12 cellular contexts compared by ENCODE assay signal in genomic region chr19:45643927-45644771, GRCh38. TPM values are rescaled to one million over a fixed set of nuclear protein-coding genes. Genes with fewer than 3 reads are reported as not detected.
A peak's percentile ranks its signal among the peaks of the same experiment; 100 is the strongest.
DNase-seq lines count a peak whose midpoint lies in the region; ATAC-seq and TF ChIP-seq lines count a peak whose summit lies in the region.
"Had no signal": no experiment of that assay in that cellular context is flagged by ENCODE, and none has a peak within 500 bp of the region (broad histone marks: within the 10 kb centered on the region; RNA-seq: fewer than 3 reads in every experiment).

No MANE protein-coding gene starts in this region.

- H3K36me3 ChIP-seq in ovary = no peaks in the 10 kb centered on the region
- H3K36me3 ChIP-seq: prostate gland had no signal

- POLR2A ChIA-PET in activated B cell treated with CpG ODN at 0.5 μM for 24 hours (lab: Charles Lee) = interaction anchor here (0.8 to 0.9 kb wide), 2 partner anchors 73 to 1468 kb away, joined by 3 to 6 read pairs; no protein-coding TSS in a partner anchor

- ATAC-seq in activated B cell treated with CpG ODN at 0.5 μM for 24 hours (ENCODE audit: low read depth) (no peak), HG02571 (IDR thresholded peaks at IDR 0.05; ENCODE audit: unreplicated experiment) (no peak)
- ATAC-seq: CD8-positive, alpha-beta T cell had no signal

- peaks cover 5% of the 10 kb centered on the region for H3K9me3 Mint-ChIP-seq in activated naive CD4-positive, alpha-beta T cell treated with anti-CD3 and anti-CD28 coated beads, Interleukin-2, amount 50 U/mL, for 24 hours
- H3K9me3 Mint-ChIP-seq in activated B cell treated with CpG ODN at 0.5 μM for 24 hours (no peaks in the 10 kb centered on the region), endothelial cell (ENCODE audit: unreplicated experiment) (no peaks in the 10 kb centered on the region)
- H3K9me3 Mint-ChIP-seq: CD8-positive, alpha-beta T cell had no signal

- CTCF ChIA-PET in activated B cell treated with CpG ODN at 0.5 μM for 24 hours (lab: Charles Lee) = interaction anchor here (1.4 to 4.4 kb wide), 5 partner anchors 31 to 165 kb away, joined by 4 to 32 read pairs (median 5); partner anchors contain the start of gene OPA3

- peak overlapping the region; percentile 98 for H3K27ac ChIP-seq in temporal lobe (ENCODE audit: low read depth, low read length)
- no peak overlapping the region for H3K27ac ChIP-seq in ovary
- H3K27ac ChIP-seq: prostate gland had no signal

- no peak overlapping the region for H3K4me3 Mint-ChIP-seq in activated naive CD4-positive, alpha-beta T cell treated with anti-CD3 and anti-CD28 coated beads, Interleukin-2, amount 50 U/mL, for 24 hours
- H3K4me3 Mint-ChIP-seq in activated B cell treated with CpG ODN at 0.5 μM for 24 hours = peak overlapping the region; percentile 24
- no peak overlapping the region for H3K4me3 Mint-ChIP-seq in endothelial cell (ENCODE audit: unreplicated experiment)
- H3K4me3 Mint-ChIP-seq: CD8-positive, alpha-beta T cell had no signal

- TF ChIP-seq POLR2A in ovary (IDR thresholded peaks at IDR 0.05) = no peak

- H3K27ac Mint-ChIP-seq in activated naive CD4-positive, alpha-beta T cell treated with anti-CD3 and anti-CD28 coated beads, Interleukin-2, amount 50 U/mL, for 24 hours = peak overlapping the region; percentile 46
- no peak overlapping the region for H3K27ac Mint-ChIP-seq in activated B cell treated with CpG ODN at 0.5 μM for 24 hours
- no peak overlapping the region for H3K27ac Mint-ChIP-seq in endothelial cell (ENCODE audit: unreplicated experiment)

- peaks cover 4% of the 10 kb centered on the region for H3K4me1 ChIP-seq in ovary (ENCODE audit: insufficient read depth)

- TF ChIP-seq CTCF in activated B cell treated with CpG ODN at 0.5 μM for 24 hours (IDR thresholded peaks at IDR 0.05) = no peak
- no peak for TF ChIP-seq CTCF in ovary (IDR thresholded peaks at IDR 0.05)
- TF ChIP-seq CTCF in endothelial cell (IDR thresholded peaks at IDR 0.05; ENCODE audit: unreplicated experiment) = no peak

- intact Hi-C loops in activated B cell treated with CpG ODN at 0.5 μM for 24 hours (cut with micrococcal nuclease) (loop anchor here (1.0 to 10.0 kb wide), 9 partner anchors 25 to 889 kb away; partner anchors contain the start of genes OPA3, POLR1G and PPP1R13L), ovary (cut with DNase I) (loop anchor here in 3 of 4 donors (2.0 to 10.0 kb wide), 3 partner anchors 121 to 209 kb away; no protein-coding TSS in a partner anchor)

- WGBS in ovary, 3 donors = 40 to 42% (median 40%) methylated on average over 14 of the region's 14 CpGs

- peak overlapping the region; percentile 84 for H3K4me3 ChIP-seq in iPS-18c (ENCODE audit: insufficient read depth, low read depth, low read length)
- no peak overlapping the region for H3K4me3 ChIP-seq in ovary
- H3K4me3 ChIP-seq: prostate gland had no signal

- peaks cover 39% of the 10 kb centered on the region for H3K4me1 Mint-ChIP-seq in activated naive CD4-positive, alpha-beta T cell treated with anti-CD3 and anti-CD28 coated beads, Interleukin-2, amount 50 U/mL, for 24 hours
- H3K4me1 Mint-ChIP-seq in activated B cell treated with CpG ODN at 0.5 μM for 24 hours (peaks cover 44% of the 10 kb centered on the region), endothelial cell (ENCODE audit: unreplicated experiment) (peaks cover 17% of the 10 kb centered on the region)

- peaks cover 3% of the 10 kb centered on the region for H3K27me3 ChIP-seq in ovary

- no peaks in the 10 kb centered on the region for H3K9me3 ChIP-seq in iPS-18c (ENCODE audit: control insufficient read depth, insufficient read depth, low read length)
- H3K9me3 ChIP-seq in ovary = no peaks in the 10 kb centered on the region
- H3K9me3 ChIP-seq: prostate gland had no signal

- DNase-seq in activated naive CD4-positive, alpha-beta T cell treated with Interleukin-2 at 50 U/mL for 16 hours = no peak
- no peak for DNase-seq in activated B cell treated with CpG ODN at 0.5 μM for 24 hours
- DNase-seq in ovary = no peak
- DNase-seq in endothelial cell (ENCODE audit: low spot score) = no peak
- DNase-seq: CD8-positive, alpha-beta T cell; cortex of kidney; GOT3 had no signal

- no peaks in the 10 kb centered on the region for H3K27me3 Mint-ChIP-seq in activated naive CD4-positive, alpha-beta T cell treated with anti-CD3 and anti-CD28 coated beads, Interleukin-2, amount 50 U/mL, for 24 hours
- H3K27me3 Mint-ChIP-seq in activated B cell treated with CpG ODN at 0.5 μM for 24 hours (no peaks in the 10 kb centered on the region), endothelial cell (ENCODE audit: unreplicated experiment) (peaks cover 6% of the 10 kb centered on the region)

- no peak for TF ChIP-seq EP300 in ovary (IDR thresholded peaks at IDR 0.05)

- H3K36me3 Mint-ChIP-seq in activated naive CD4-positive, alpha-beta T cell treated with anti-CD3 and anti-CD28 coated beads, Interleukin-2, amount 50 U/mL, for 24 hours = peaks cover 5% of the 10 kb centered on the region
- H3K36me3 Mint-ChIP-seq in activated B cell treated with CpG ODN at 0.5 μM for 24 hours (ENCODE audit: low read depth) (peaks cover 3% of the 10 kb centered on the region), endothelial cell (ENCODE audit: low read depth, unreplicated experiment) (peaks cover 5% of the 10 kb centered on the region)
- H3K36me3 Mint-ChIP-seq: CD8-positive, alpha-beta T cell had no signal

RNA-seq across cellular contexts. Expression of gene EML2, which starts 5.0 kb away (rescaled TPM):
- total RNA-seq in activated B cell treated with CpG ODN at 0.5 μM for 24 hours = 73.8 and 97.7 TPM in 2 replicates
- 13.0 TPM for total RNA-seq in temporal lobe
- total RNA-seq in ovary = 10 to 100 TPM in 6 of 7 donors, 1 to 10 TPM in 1; 9.9 to 25.0 (median 14.4) TPM
- 10 to 100 TPM; 13.1 to 16.3 TPM for polyA plus RNA-seq in ovary
- total RNA-seq in endothelial cell (ENCODE audit: unreplicated experiment) = 20.3 TPM

RNA-seq across cellular contexts. Expression of gene GIPR, which starts 23.9 kb away (rescaled TPM):
- total RNA-seq in activated B cell treated with CpG ODN at 0.5 μM for 24 hours (0.49 and 0.69 TPM in 2 replicates), temporal lobe (0.25 TPM), ovary (1 to 10 TPM in 1 of 7 donors, under 1 TPM in 3, not detected in 3; 0.20 to 1.6 (median 0.59) TPM), endothelial cell (ENCODE audit: unreplicated experiment) (1.6 TPM)
- polyA plus RNA-seq in ovary = under 1 TPM; 0.02 to 0.33 TPM

RNA-seq across cellular contexts. Expression of gene GPR4, which starts 42.1 kb away (rescaled TPM):
- not detected in 2 replicates for total RNA-seq in activated B cell treated with CpG ODN at 0.5 μM for 24 hours
- total RNA-seq in temporal lobe = 0.25 TPM
- 1 to 10 TPM in 5 of 7 donors, under 1 TPM in 2; 0.60 to 4.5 (median 2.4) TPM for total RNA-seq in ovary
- polyA plus RNA-seq in ovary = 10 to 100 TPM in 1 of 2 donors, 1 to 10 TPM in 1; 3.0 to 11.9 TPM
- 13.5 TPM for total RNA-seq in endothelial cell (ENCODE audit: unreplicated experiment)
- total RNA-seq: CD8-positive, alpha-beta T cell had no signal

RNA-seq across cellular contexts. Expression of gene SNRPD2, which starts 47.6 kb away (rescaled TPM):
- total RNA-seq in activated B cell treated with CpG ODN at 0.5 μM for 24 hours = 507 and 570 TPM in 2 replicates
- 101 TPM for total RNA-seq in temporal lobe
- 100 to 1,000 TPM; 288 to 508 (median 382) TPM for total RNA-seq in ovary
- polyA plus RNA-seq in ovary = 100 to 1,000 TPM; 279 to 499 TPM
- total RNA-seq in endothelial cell (ENCODE audit: unreplicated experiment) = 479 TPM

RNA-seq across cellular contexts. Expression of gene QPCTL, which starts 48.3 kb away (rescaled TPM):
- total RNA-seq in activated B cell treated with CpG ODN at 0.5 μM for 24 hours (19.3 and 21.1 TPM in 2 replicates), temporal lobe (4.2 TPM), ovary (10 to 100 TPM in 1 of 7 donors, 1 to 10 TPM in 6; 4.2 to 15.3 (median 7.3) TPM), endothelial cell (ENCODE audit: unreplicated experiment) (10.6 TPM)
- polyA plus RNA-seq in ovary = 1 to 10 TPM; 3.2 to 6.8 TPM
